Comparison of ENCODE assay signal across 1 cellular context in genomic region chr2:137228566-137228965, GRCh38.
TF ChIP-seq lines count a peak whose summit lies in the region.

No MANE protein-coding gene starts in this region.

TF ChIP-seq in H1, 55 proteins besides CTCF, POLR2A, EP300 and RAD21 (continued from another document):
- TF ChIP-seq CHD7 (IDR thresholded peaks at IDR 0.05; ENCODE audit: insufficient replicate concordance, low read length) (no peak), CBX5 (IDR thresholded peaks at IDR 0.05; ENCODE audit: low read depth, low read length) (no peak), HDAC2 (IDR thresholded peaks at IDR 0.05; ENCODE audit: borderline replicate concordance in 1 of 2, low read depth in 2 of 2, low read length in 2 of 2) (no peak), BRCA1 (IDR thresholded peaks at IDR 0.05; ENCODE audit: low read depth, low read length) (no peak), BCL11A (IDR thresholded peaks at IDR 0.05; ENCODE audit: low read depth in 2 of 2, low read length in 2 of 2) (no peak), TEAD4 (IDR thresholded peaks at IDR 0.05; ENCODE audit: low read depth, low read length) (no peak), CREB1 (IDR thresholded peaks at IDR 0.05) (no peak), KDM4A (IDR thresholded peaks at IDR 0.05; ENCODE audit: low read depth, low read length, severe bottlenecking) (no peak)
- TF ChIP-seq, protein P1, sequence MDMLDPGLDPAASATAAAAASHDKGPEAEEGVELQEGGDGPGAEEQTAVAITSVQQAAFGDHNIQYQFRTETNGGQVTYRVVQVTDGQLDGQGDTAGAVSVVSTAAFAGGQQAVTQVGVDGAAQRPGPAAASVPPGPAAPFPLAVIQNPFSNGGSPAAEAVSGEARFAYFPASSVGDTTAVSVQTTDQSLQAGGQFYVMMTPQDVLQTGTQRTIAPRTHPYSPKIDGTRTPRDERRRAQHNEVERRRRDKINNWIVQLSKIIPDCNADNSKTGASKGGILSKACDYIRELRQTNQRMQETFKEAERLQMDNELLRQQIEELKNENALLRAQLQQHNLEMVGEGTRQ (IDR thresholded peaks at IDR 0.05; ENCODE audit: low read length), result no peak
TF ChIP-seq in H1: peak in this region for 0.
